In genomic region chr7:157903296-157903695, GRCh38 we compare ENCODE assay signal across 7 cellular contexts.
"Had no signal": no experiment of that assay in that cellular context is flagged by ENCODE, and none has a peak within 500 bp of the region (broad histone marks: within the 10 kb centered on the region; RNA-seq: fewer than 3 reads in every experiment).

No MANE protein-coding gene starts in this region.

- H3K27ac ChIP-seq: HL-60 had no signal

- H3K4me3 ChIP-seq: K562 had no signal

- FAIRE-seq: HepG2, HTR-8/SVneo, K562 had no signal

- DNase-seq: IMR-90, KBM-7, KG1 had no signal
